ENCODE assay signal across 13 cellular contexts in the genomic region with DNA sequence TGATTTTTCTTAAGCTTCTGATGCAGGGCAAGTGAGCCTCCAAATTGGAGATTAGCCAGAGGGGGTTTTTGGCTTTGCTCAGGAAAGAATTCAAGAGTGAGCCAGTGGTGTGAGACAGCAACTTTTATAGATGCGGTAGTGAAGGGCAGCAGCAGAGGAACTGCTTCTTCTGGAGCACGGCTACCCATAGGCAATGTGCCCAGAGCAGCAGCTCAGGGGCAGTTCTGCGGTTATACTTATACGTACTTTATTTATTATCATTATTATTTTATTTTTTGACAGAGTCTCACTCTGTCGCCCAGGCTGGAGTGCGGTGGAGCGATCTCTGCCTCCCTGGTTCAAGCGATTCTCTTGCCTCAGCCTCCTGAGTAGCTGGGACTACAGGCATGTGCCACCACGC. TPM values are rescaled to one million over a fixed set of nuclear protein-coding genes. Genes with fewer than 3 reads are reported as not detected.
A peak's percentile ranks its signal among the peaks of the same experiment; 100 is the strongest.
DNase-seq lines count a peak whose midpoint lies in the region; ATAC-seq, FAIRE-seq and TF ChIP-seq lines count a peak whose summit lies in the region.
"Had no signal": no experiment of that assay in that cellular context is flagged by ENCODE, and none has a peak within 500 bp of the region (broad histone marks: within the 10 kb centered on the region; RNA-seq: fewer than 3 reads in every experiment).

No MANE protein-coding gene starts in this region.

- no peak overlapping the region for H2BK120ac ChIP-seq in mesendoderm (ENCODE audit: low read depth, low read length)

- no peaks in the 10 kb centered on the region for H4K20me1 ChIP-seq in fibroblast of lung (ENCODE audit: control insufficient read depth, extremely low read depth, insufficient read depth, low read length)

- no peak overlapping the region for H4K8ac ChIP-seq in mesendoderm (ENCODE audit: low read depth, low read length)

- no peak overlapping the region for H2AK5ac ChIP-seq in mesendoderm (ENCODE audit: low read length)

- H2AFZ ChIP-seq in fibroblast of lung (ENCODE audit: low read length): no peak overlapping the region

- no peak overlapping the region for H3K4me3 ChIP-seq in NB4 (ENCODE audit: low read depth, low read length)
- H3K4me3 ChIP-seq in fibroblast of lung (replicated peaks in 1 of 4; ENCODE audit: control extremely low read depth in 1 of 4, insufficient read depth in 1 of 4, low read depth in 3 of 4, low read length in 4 of 4): no peak overlapping the region
- H3K4me3 ChIP-seq in skeletal muscle tissue (ENCODE audit: low read length in 3 of 3): no peak overlapping the region
- H3K4me3 ChIP-seq in mesendoderm (ENCODE audit: low read length): no peak overlapping the region
- H3K4me3 ChIP-seq: coronary artery, esophagus muscularis mucosa, prostate gland had no signal

- no peak overlapping the region for H2BK5ac ChIP-seq in mesendoderm (ENCODE audit: low read length)

- WGBS in mesendoderm (ENCODE audit: extremely low coverage, insufficient coverage, low lambda C conversion rate): no CpG with 5 or more reads among the region's 9 CpGs

- H3K4me1 ChIP-seq in fibroblast of lung (ENCODE audit: control insufficient read depth, extremely low read depth, insufficient read depth, low read length) (peaks cover 4% of the 10 kb centered on the region), skeletal muscle tissue (ENCODE audit: control insufficient read depth in 3 of 3, insufficient read depth in 3 of 3, low read length in 3 of 3) (no peaks in the 10 kb centered on the region), mesendoderm (ENCODE audit: control insufficient read depth, low read depth, low read length) (no peaks in the 10 kb centered on the region)
- H3K4me1 ChIP-seq: esophagus muscularis mucosa, prostate gland had no signal

- ATAC-seq in GM18873 (IDR thresholded peaks at IDR 0.05; ENCODE audit: low FRiP score, unreplicated experiment): no peak

- no peak overlapping the region for H3K56ac ChIP-seq in mesendoderm (ENCODE audit: low read length)

- H3K4me2 ChIP-seq in fibroblast of lung (ENCODE audit: extremely low read depth, insufficient read depth, low read length) (no peak overlapping the region), mesendoderm (ENCODE audit: low read length) (no peak overlapping the region)

- TF ChIP-seq POLR2A in GM12891 (IDR thresholded peaks at IDR 0.05; ENCODE audit: low read depth, low read length) (no peak), NB4 (IDR thresholded peaks at IDR 0.05; ENCODE audit: extremely low read depth, insufficient read length) (no peak)

- TF ChIP-seq CTCF in NB4 (IDR thresholded peaks at IDR 0.05; ENCODE audit: low read depth, low read length) (no peak), fibroblast of lung (conservative IDR thresholded peaks at IDR 0.05 in 1 of 2, IDR thresholded peaks at IDR 0.05 in 1 of 2; ENCODE audit: low read depth in 1 of 2, low read length in 2 of 2) (no peak)

- DNase-seq in GM12891 (ENCODE audit: insufficient read length, low spot score): no peak
- DNase-seq in NB4 (ENCODE audit: low read depth): peak; percentile 71
- peak; percentile 40 to 63 for DNase-seq in fibroblast of lung (ENCODE audit: low read depth in 2 of 2)
- no peak for DNase-seq in stimulated activated CD4-positive, alpha-beta T cell treated with anti-CD3 and anti-CD28 coated beads, Interleukin-15, amount 100 ng/mL, for 24 hours
- DNase-seq in mesendoderm: no peak
- DNase-seq: NCI-H1436 treated with DMSO at 0.1 percent for 48 hours; NCI-H510A; stimulated activated CD4-positive, alpha-beta T cell treated with anti-CD3 and anti-CD28 coated beads, Interleukin-4, amount 100 ng/mL, for 24 hours had no signal

- no peak overlapping the region for H3K4ac ChIP-seq in mesendoderm (ENCODE audit: low read depth, low read length)

- H3K9me3 ChIP-seq in fibroblast of lung (ENCODE audit: control insufficient read depth, insufficient read depth, low read depth, low read length): no peaks in the 10 kb centered on the region
- no peaks in the 10 kb centered on the region for H3K9me3 ChIP-seq in skeletal muscle tissue (ENCODE audit: control insufficient read depth in 3 of 3, low read length in 3 of 3)
- H3K9me3 ChIP-seq: esophagus muscularis mucosa, prostate gland had no signal

- H2BK15ac ChIP-seq in mesendoderm (replicated peaks; ENCODE audit: low read depth): no peak overlapping the region

- no peaks in the 10 kb centered on the region for H3K36me3 ChIP-seq in fibroblast of lung (ENCODE audit: control insufficient read depth, insufficient read depth, low read length)
- no peaks in the 10 kb centered on the region for H3K36me3 ChIP-seq in skeletal muscle tissue (ENCODE audit: control insufficient read depth in 3 of 3, insufficient read depth in 3 of 3, low read length in 3 of 3)
- H3K36me3 ChIP-seq in mesendoderm (ENCODE audit: control insufficient read depth, insufficient read depth, low read length): no peaks in the 10 kb centered on the region
- H3K36me3 ChIP-seq: esophagus muscularis mucosa, prostate gland had no signal

- H3K79me1 ChIP-seq in mesendoderm (ENCODE audit: low read length): no peaks in the 10 kb centered on the region

- no peak overlapping the region for H3K23ac ChIP-seq in mesendoderm (ENCODE audit: low read length)

- no peak overlapping the region for H3K9ac ChIP-seq in fibroblast of lung (ENCODE audit: insufficient read depth, low read length)
- H3K9ac ChIP-seq in skeletal muscle tissue (ENCODE audit: low read depth in 1 of 3, low read length in 3 of 3): no peak overlapping the region
- no peak overlapping the region for H3K9ac ChIP-seq in mesendoderm (ENCODE audit: low read length)

- H3K27ac ChIP-seq in fibroblast of lung (ENCODE audit: insufficient read depth, low read length) (peak overlapping the region; percentile 20), skeletal muscle tissue (ENCODE audit: low read depth, low read length) (peak overlapping the region; percentile 2), mesendoderm (ENCODE audit: low read depth, low read length) (no peak overlapping the region)
- H3K27ac ChIP-seq: prostate gland had no signal

- H4K5ac ChIP-seq in mesendoderm (ENCODE audit: low read length): no peak overlapping the region

- H3K18ac ChIP-seq in mesendoderm (ENCODE audit: low read length): no peak overlapping the region

- H3K27me3 ChIP-seq in fibroblast of lung (ENCODE audit: control insufficient read depth, insufficient read depth, low read length) (no peaks in the 10 kb centered on the region), skeletal muscle tissue (ENCODE audit: control insufficient read depth in 3 of 3, insufficient read depth in 3 of 3, low read length in 3 of 3) (peaks cover 0 to 3% (median 2%) of the 10 kb centered on the region in 3 donors), mesendoderm (ENCODE audit: insufficient read depth, low read length, poor library complexity) (no peaks in the 10 kb centered on the region)
- H3K27me3 ChIP-seq: esophagus muscularis mucosa had no signal

- no peak for FAIRE-seq in GM12891 (lab: Jason Lieb, UNC)

- no peaks in the 10 kb centered on the region for H3K79me2 ChIP-seq in fibroblast of lung (ENCODE audit: control insufficient read depth, insufficient read depth, low read length)
- no peaks in the 10 kb centered on the region for H3K79me2 ChIP-seq in mesendoderm (ENCODE audit: control insufficient read depth, insufficient read depth, low read length)

TF ChIP-seq in GM12891, 5 proteins besides CTCF, POLR2A, EP300 and RAD21:
- TF ChIP-seq POU2F2 (IDR thresholded peaks at IDR 0.05; ENCODE audit: low read depth, low read length) (no peak), POLR2AphosphoS5 (IDR thresholded peaks at IDR 0.05; ENCODE audit: low read depth, low read length) (no peak), SPI1 (IDR thresholded peaks at IDR 0.05; ENCODE audit: low read depth, low read length) (peak; percentile 36; the same call in 1 of the 2 replicates), PAX5 (IDR thresholded peaks at IDR 0.05; ENCODE audit: insufficient read depth, low read length, severe bottlenecking) (no peak)

RNA-seq across cellular contexts. Expression of a gene that starts 19.7 kb away (rescaled TPM):
- 2.1 TPM for polyA plus RNA-seq in GM12891 (2012; ENCODE audit: low read depth, missing spikeins)
- total RNA-seq in fibroblast of lung (not detected in 2 replicates), skeletal muscle tissue (not detected)
- not detected in 2 replicates for polyA plus RNA-seq in fibroblast of lung
- polyA plus RNA-seq in fibroblast of lung (2012): not detected in 2 replicates
- polyA minus RNA-seq in fibroblast of lung (ENCODE audit: low replicate concordance): not detected in 2 replicates
- polyA plus RNA-seq in mesendoderm (2013, experiment 1 of 2): not detected
- polyA plus RNA-seq in mesendoderm (2013, experiment 2 of 2): 3.1 TPM
- total RNA-seq: esophagus muscularis mucosa had no signal

RNA-seq across cellular contexts. Expression of a gene that starts 55.4 kb away (rescaled TPM):
- polyA plus RNA-seq in GM12891 (2012; ENCODE audit: low read depth, missing spikeins): 21.8 TPM
- total RNA-seq in fibroblast of lung: 36.7 and 61.3 TPM in 2 replicates
- 77.3 and 154 TPM in 2 replicates for polyA plus RNA-seq in fibroblast of lung
- polyA plus RNA-seq in fibroblast of lung (2012): 47.5 and 107 TPM in 2 replicates
- 33.9 and 98.6 TPM in 2 replicates for polyA minus RNA-seq in fibroblast of lung (ENCODE audit: low replicate concordance)
- 15.7 TPM for total RNA-seq in skeletal muscle tissue
- polyA plus RNA-seq in mesendoderm (2013, experiment 1 of 2): 69.0 TPM
- 68.0 TPM for polyA plus RNA-seq in mesendoderm (2013, experiment 2 of 2)

Comparison
In these comparisons a context has a peak if more than half of its experiments do, and no peak if none do; other contexts are left out.
1. DNase-seq: peak in NB4 (single experiment) and fibroblast of lung (2 of 2); none in GM12891 (single experiment), stimulated activated CD4-positive, alpha-beta T cell treated with anti-CD3 and anti-CD28 coated beads, Interleukin-15, amount 100 ng/mL, for 24 hours (single experiment) and mesendoderm (single experiment).